In genomic region chr6:168016756-168017525, GRCh38 we compare ENCODE assay signal across 19 cellular contexts. TPM values are rescaled to one million over a fixed set of nuclear protein-coding genes. Genes with fewer than 3 reads are reported as not detected.
A peak's percentile ranks its signal among the peaks of the same experiment; 100 is the strongest.
DNase-seq lines count a peak whose midpoint lies in the region; ATAC-seq and TF ChIP-seq lines count a peak whose summit lies in the region.
"Had no signal": no experiment of that assay in that cellular context is flagged by ENCODE, and none has a peak within 500 bp of the region (broad histone marks: within the 10 kb centered on the region; RNA-seq: fewer than 3 reads in every experiment).

No MANE protein-coding gene starts in this region.

- no peaks in the 10 kb centered on the region for H3K36me3 ChIP-seq in SJCRH30
- H3K36me3 ChIP-seq in lower lobe of right lung, result no peaks in the 10 kb centered on the region
- H3K36me3 ChIP-seq in OCI-LY7 (ENCODE audit: insufficient read depth, low read length), result no peaks in the 10 kb centered on the region
- H3K36me3 ChIP-seq: thyroid gland had no signal

- peaks cover 18% of the 10 kb centered on the region for H3K4me1 ChIP-seq in SJCRH30
- H3K4me1 ChIP-seq in lower lobe of right lung, result no peaks in the 10 kb centered on the region
- no peaks in the 10 kb centered on the region for H3K4me1 ChIP-seq in OCI-LY7 (ENCODE audit: insufficient read depth, low read length, poor library complexity, severe bottlenecking)
- H3K4me1 ChIP-seq: thyroid gland had no signal

- H3K4me2 ChIP-seq in OCI-LY7 (ENCODE audit: low read length), result no peak overlapping the region
- H3K4me2 ChIP-seq: smooth muscle cell had no signal

- H3K9me2 ChIP-seq in OCI-LY7 (ENCODE audit: insufficient read depth, low read length), result no peaks in the 10 kb centered on the region

- POLR2A ChIA-PET in OCI-LY7 (lab: Charles Lee), result no interaction called here

- H3K9me3 ChIP-seq in SJCRH30 (replicated peaks) (peaks cover 9% of the 10 kb centered on the region), lower lobe of right lung (peaks cover 9% of the 10 kb centered on the region), OCI-LY7 (ENCODE audit: low read length) (peaks cover 5% of the 10 kb centered on the region; the same call in 1 of the 2 replicates)
- H3K9me3 ChIP-seq: thyroid gland had no signal

- H3K27ac ChIP-seq in SJCRH30 (no peak overlapping the region), lower lobe of right lung (no peak overlapping the region), OCI-LY7 (ENCODE audit: low read depth, low read length, poor library complexity, severe bottlenecking) (no peak overlapping the region)
- H3K27ac ChIP-seq: thyroid gland had no signal

- no peak for TF ChIP-seq CTCF in lower lobe of right lung (IDR thresholded peaks at IDR 0.05)
- TF ChIP-seq CTCF in type B pancreatic cell (conservative IDR thresholded peaks at IDR 0.05), result no peak
- no peak for TF ChIP-seq CTCF in OCI-LY7 (conservative IDR thresholded peaks at IDR 0.05; ENCODE audit: low read length)

- H2AFZ ChIP-seq in OCI-LY7 (ENCODE audit: low read length), result no peak overlapping the region

- peaks cover 2% of the 10 kb centered on the region for H3K27me3 Mint-ChIP-seq in type B pancreatic cell

- no peak overlapping the region for H3K4me3 Mint-ChIP-seq in type B pancreatic cell
- H3K4me3 Mint-ChIP-seq: activated CD4-positive, alpha-beta memory T cell treated with anti-CD3 and anti-CD28 coated beads for 36 hours; activated naive CD4-positive, alpha-beta T cell treated with anti-CD3 and anti-CD28 coated beads, Interleukin-2, amount 50 U/mL, for 24 hours; activated T-cell treated with anti-CD3 and anti-CD28 coated beads, Interleukin-2, amount 50 U/mL, for 24 hours; T-cell had no signal

- no peaks in the 10 kb centered on the region for H3K79me2 ChIP-seq in OCI-LY7 (ENCODE audit: insufficient read depth, low read depth, low read length)

- CTCF ChIA-PET in OCI-LY7 (lab: Charles Lee; ENCODE audit: unreplicated experiment), result no interaction called here

- H3K36me3 Mint-ChIP-seq in type B pancreatic cell, result no peaks in the 10 kb centered on the region
- H3K36me3 Mint-ChIP-seq: activated CD4-positive, alpha-beta memory T cell treated with anti-CD3 and anti-CD28 coated beads for 36 hours; activated naive CD4-positive, alpha-beta T cell treated with anti-CD3 and anti-CD28 coated beads, Interleukin-2, amount 50 U/mL, for 24 hours; T-cell had no signal

- peak overlapping the region; percentile 10 for H3K4me3 ChIP-seq in SJCRH30
- no peak overlapping the region for H3K4me3 ChIP-seq in lower lobe of right lung
- no peak overlapping the region for H3K4me3 ChIP-seq in OCI-LY7 (ENCODE audit: low read depth, low read length, poor library complexity, severe bottlenecking)
- H3K4me3 ChIP-seq: smooth muscle cell, thyroid gland had no signal

- H3K9me3 Mint-ChIP-seq in type B pancreatic cell, result no peaks in the 10 kb centered on the region

- H3K27me3 ChIP-seq in SJCRH30 (no peaks in the 10 kb centered on the region; the same call in 1 of the 2 replicates), lower lobe of right lung (ENCODE audit: low read depth) (no peaks in the 10 kb centered on the region)
- H3K27me3 ChIP-seq: thyroid gland had no signal

- peak in 1 of 2 donors; percentile 19 for ATAC-seq in lower lobe of right lung
- ATAC-seq in HG03196 (IDR thresholded peaks at IDR 0.05; ENCODE audit: unreplicated experiment), result no peak
- ATAC-seq in GM21619 (IDR thresholded peaks at IDR 0.05; ENCODE audit: unreplicated experiment), result no peak
- ATAC-seq: Panc1, T-cell had no signal

- peaks cover 5% of the 10 kb centered on the region for H3K4me1 Mint-ChIP-seq in type B pancreatic cell (ENCODE audit: unreplicated experiment)
- H3K4me1 Mint-ChIP-seq: activated naive CD4-positive, alpha-beta T cell treated with anti-CD3 and anti-CD28 coated beads, Interleukin-2, amount 50 U/mL, for 24 hours; T-cell had no signal

- H3K27ac Mint-ChIP-seq in type B pancreatic cell, result peak overlapping the region; percentile 7
- H3K27ac Mint-ChIP-seq: activated CD4-positive, alpha-beta memory T cell treated with anti-CD3 and anti-CD28 coated beads for 36 hours; activated naive CD4-positive, alpha-beta T cell treated with anti-CD3 and anti-CD28 coated beads, Interleukin-2, amount 50 U/mL, for 24 hours; activated T-cell treated with anti-CD3 and anti-CD28 coated beads, Interleukin-2, amount 50 U/mL, for 24 hours; T-cell had no signal

- H4K20me1 ChIP-seq in OCI-LY7 (ENCODE audit: insufficient read depth, low read length), result no peaks in the 10 kb centered on the region

- no TSS peak for BruUV-seq in OCI-LY7 (replicated peaks; lab: Mats Ljungman, UMichigan)

- intact Hi-C loops in lower lobe of right lung (cut with DNase I), result no loop called here
- intact Hi-C loops in OCI-LY7 (cut with micrococcal nuclease; ENCODE audit: unreplicated experiment), result no loop called here

- DNase-seq in SJCRH30 (peak; percentile 33 to 57), epidermal melanocyte (ENCODE audit: insufficient read length, low spot score) (peak; percentile 78), lower lobe of right lung (peak; percentile 22), type B pancreatic cell (ENCODE audit: extremely low spot score, unreplicated experiment) (no peak), OCI-LY7 (ENCODE audit: low spot score) (no peak)
- no peak for DNase-seq in activated CD4-positive, alpha-beta T cell treated with anti-CD3 and anti-CD28 coated beads for 4 hours
- DNase-seq: activated CD4-positive, alpha-beta memory T cell treated with anti-CD3 and anti-CD28 coated beads for 36 hours; activated T-cell treated with anti-CD3 and anti-CD28 coated beads, Interleukin-2, amount 50 U/mL, for 24 hours; effector memory CD4-positive, alpha-beta T cell; NCI-H2081; NCI-H526 treated with DMSO at 0.1 percent for 48 hours; T-cell; thyroid gland had no signal

RNA-seq across cellular contexts. Expression of gene KIF25, which starts 19.5 kb away (rescaled TPM):
- total RNA-seq in SJCRH30 (2014; rRNA removed; shearing (Covaris generic)), result 0.51 TPM in 1 of 2 replicates, not detected in the other
- 0.56 TPM for total RNA-seq in lower lobe of right lung
- total RNA-seq in type B pancreatic cell (ENCODE audit: low replicate concordance), result not detected in 2 replicates
- total RNA-seq in OCI-LY7 (2014; rRNA removed; shearing (Covaris generic)), result not detected in 2 replicates
- not detected in 2 replicates for total RNA-seq in OCI-LY7 (2022)
- total RNA-seq: activated CD4-positive, alpha-beta memory T cell treated with anti-CD3 and anti-CD28 coated beads for 36 hours; fibroblast of villous mesenchyme; T-cell; thyroid gland had no signal

Comparison
In these comparisons a context has a peak if more than half of its experiments do, and no peak if none do; other contexts are left out.
1. DNase-seq: peak in SJCRH30 (2 of 2), epidermal melanocyte (single experiment) and lower lobe of right lung (single experiment); none in type B pancreatic cell (single experiment), OCI-LY7 (single experiment) and activated CD4-positive, alpha-beta T cell treated with anti-CD3 and anti-CD28 coated beads for 4 hours (0 of 2).